Comparison of ENCODE assay signal across 15 cellular contexts in the genomic region with DNA sequence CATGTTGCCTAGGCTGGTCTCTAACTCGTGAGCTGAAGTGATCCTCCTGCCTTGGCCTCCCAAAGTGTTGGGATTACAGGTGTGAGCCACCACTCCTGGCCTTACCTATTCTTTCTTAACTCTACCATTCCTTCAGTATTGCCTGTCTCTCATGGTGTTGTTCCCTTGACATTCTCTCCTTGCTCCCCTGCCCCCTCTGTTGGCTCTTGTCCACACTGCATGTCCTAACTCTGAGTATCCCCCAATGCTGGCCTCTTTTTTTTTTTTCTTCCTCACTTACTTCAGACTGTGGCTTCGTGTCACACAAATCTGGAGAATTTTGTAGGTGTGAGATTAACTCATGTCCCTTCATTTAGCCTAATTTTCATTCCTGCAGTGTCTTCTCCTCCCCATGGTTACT. TPM values are rescaled to one million over a fixed set of nuclear protein-coding genes. Genes with fewer than 3 reads are reported as not detected.
DNase-seq lines count a peak whose midpoint lies in the region; ATAC-seq, FAIRE-seq and TF ChIP-seq lines count a peak whose summit lies in the region.
"Had no signal": no experiment of that assay in that cellular context is flagged by ENCODE, and none has a peak within 500 bp of the region (broad histone marks: within the 10 kb centered on the region; RNA-seq: fewer than 3 reads in every experiment).

No MANE protein-coding gene starts in this region.

- H3K4me3 ChIP-seq in GM12864 (ENCODE audit: low read depth, low read length) (no peak overlapping the region), Karpas-422 (ENCODE audit: low read length) (no peak overlapping the region), bronchial epithelial cell (ENCODE audit: low read depth, low read length) (no peak overlapping the region)
- no peak overlapping the region for H3K4me3 ChIP-seq in CD4-positive, alpha-beta memory T cell (ENCODE audit: low read length in 2 of 2)
- H3K4me3 ChIP-seq: mucosa of descending colon, SJSA1 had no signal

- H3K9me2 ChIP-seq in Karpas-422 (replicated peaks; ENCODE audit: insufficient read depth, low read length) = no peaks in the 10 kb centered on the region

- H3K9me3 Mint-ChIP-seq in nephron progenitor cell = peaks cover 17% of the 10 kb centered on the region
- peaks cover 0 to 7% (median 0%) of the 10 kb centered on the region in 8 donors for H3K9me3 Mint-ChIP-seq in CD4-positive, alpha-beta memory T cell
- H3K9me3 Mint-ChIP-seq: activated T-helper 1 cell treated with anti-CD3 and anti-CD28 coated beads, Interleukin-12 subunit alpha, Interleukin-12 subunit beta, Interleukin-2, Interleukin-4 antibody, amounts not matched to agents 30 ng/mL and 10 ng/mL and 1 ng/mL, durations not matched to agents 14 hours and 24 hours and 36 hours; stimulated activated naive CD8-positive, alpha-beta T cell treated with anti-CD3 and anti-CD28 coated beads, Interleukin-15, amount 100 ng/mL, for 72 hours had no signal

- peak; percentile 33 for TF ChIP-seq CTCF in GM12864 (IDR thresholded peaks at IDR 0.05; ENCODE audit: low read depth, low read length, missing control alignments)
- TF ChIP-seq CTCF in bronchial epithelial cell (IDR thresholded peaks at IDR 0.05; ENCODE audit: insufficient read depth, low read length, severe bottlenecking) = peak; percentile 7
- TF ChIP-seq CTCF in nephron progenitor cell (IDR thresholded peaks at IDR 0.05) = peak; percentile 32

- no peaks in the 10 kb centered on the region for H3K4me1 Mint-ChIP-seq in nephron progenitor cell
- H3K4me1 Mint-ChIP-seq in CD4-positive, alpha-beta memory T cell = no peaks in the 10 kb centered on the region
- H3K4me1 Mint-ChIP-seq: brain; CD8-positive, alpha-beta memory T cell; stimulated activated naive CD8-positive, alpha-beta T cell treated with anti-CD3 and anti-CD28 coated beads, Interleukin-15, amount 100 ng/mL, for 72 hours had no signal

- no peaks in the 10 kb centered on the region for H3K27me3 Mint-ChIP-seq in nephron progenitor cell (ENCODE audit: low read depth, poor library complexity)
- H3K27me3 Mint-ChIP-seq in CD4-positive, alpha-beta memory T cell = no peaks in the 10 kb centered on the region
- H3K27me3 Mint-ChIP-seq: brain; CD8-positive, alpha-beta memory T cell; stimulated activated naive CD8-positive, alpha-beta T cell treated with anti-CD3 and anti-CD28 coated beads, Interleukin-15, amount 100 ng/mL, for 72 hours had no signal

- CTCF ChIA-PET in CD4-positive, alpha-beta memory T cell (lab: Charles Lee; ENCODE audit: partially characterized antibody) = no interaction called here

- no peaks in the 10 kb centered on the region for H3K27me3 ChIP-seq in Karpas-422 (ENCODE audit: low read length)
- no peaks in the 10 kb centered on the region for H3K27me3 ChIP-seq in bronchial epithelial cell (ENCODE audit: control insufficient read depth, insufficient read depth, low read length)
- H3K27me3 ChIP-seq in CD4-positive, alpha-beta memory T cell (ENCODE audit: insufficient read depth, low read length) = no peaks in the 10 kb centered on the region
- H3K27me3 ChIP-seq: SJSA1 had no signal

- no peaks in the 10 kb centered on the region for H3K9me3 ChIP-seq in Karpas-422 (ENCODE audit: low read length)
- H3K9me3 ChIP-seq in CD4-positive, alpha-beta memory T cell (ENCODE audit: control insufficient read depth in 1 of 2, low read length in 2 of 2) = no peaks in the 10 kb centered on the region
- H3K9me3 ChIP-seq: mucosa of descending colon, SJSA1 had no signal

- FAIRE-seq in bronchial epithelial cell (lab: Jason Lieb, UNC) = no peak

- no peak overlapping the region for H3K9ac ChIP-seq in Karpas-422 (ENCODE audit: low read length)

- POLR2A ChIA-PET in CD4-positive, alpha-beta memory T cell (lab: Charles Lee; ENCODE audit: partially characterized antibody) = no interaction called here

- H3K4me1 ChIP-seq in Karpas-422 (ENCODE audit: low read length) = no peaks in the 10 kb centered on the region
- H3K4me1 ChIP-seq in CD4-positive, alpha-beta memory T cell (ENCODE audit: insufficient read depth, low read length) = no peaks in the 10 kb centered on the region
- H3K4me1 ChIP-seq: SJSA1 had no signal

- H3K36me3 Mint-ChIP-seq in nephron progenitor cell (ENCODE audit: low read depth) = no peaks in the 10 kb centered on the region
- H3K36me3 Mint-ChIP-seq in CD4-positive, alpha-beta memory T cell = no peaks in the 10 kb centered on the region
- H3K36me3 Mint-ChIP-seq: brain; CD8-positive, alpha-beta memory T cell had no signal

- H3K36me3 ChIP-seq in Karpas-422 (ENCODE audit: insufficient read depth, low read length) (no peaks in the 10 kb centered on the region), bronchial epithelial cell (ENCODE audit: control insufficient read depth, insufficient read depth, low read length) (no peaks in the 10 kb centered on the region)
- H3K36me3 ChIP-seq in CD4-positive, alpha-beta memory T cell (ENCODE audit: insufficient read depth, low read length) = no peaks in the 10 kb centered on the region
- H3K36me3 ChIP-seq: SJSA1 had no signal

- DNase-seq in GM12864 (ENCODE audit: low read depth) (no peak), Karpas-422 (peak; percentile 51), bronchial epithelial cell (ENCODE audit: low read depth) (no peak), nephron progenitor cell (peak; percentile 27), NCI-H2171 (lab: John Stamatoyannopoulos, UW) (no peak)
- no peak for DNase-seq in CD4-positive, alpha-beta memory T cell
- DNase-seq: activated CD4-positive, alpha-beta T cell treated with anti-CD3 and anti-CD28 coated beads for 4 hours; CD8-positive, alpha-beta memory T cell; mucosa of descending colon; NCI-H226; stimulated activated naive CD8-positive, alpha-beta T cell treated with anti-CD3 and anti-CD28 coated beads, Interleukin-15, amount 100 ng/mL, for 72 hours had no signal

- H3K27ac Mint-ChIP-seq in nephron progenitor cell = peak overlapping the region; percentile 16
- no peak overlapping the region for H3K27ac Mint-ChIP-seq in CD4-positive, alpha-beta memory T cell
- H3K27ac Mint-ChIP-seq: activated T-helper 1 cell treated with anti-CD3 and anti-CD28 coated beads, Interleukin-12 subunit alpha, Interleukin-12 subunit beta, Interleukin-2, Interleukin-4 antibody, amounts not matched to agents 30 ng/mL and 10 ng/mL and 1 ng/mL, durations not matched to agents 14 hours and 24 hours and 36 hours; brain; CD8-positive, alpha-beta memory T cell; stimulated activated naive CD8-positive, alpha-beta T cell treated with anti-CD3 and anti-CD28 coated beads, Interleukin-15, amount 100 ng/mL, for 72 hours had no signal

- H3K79me2 ChIP-seq in Karpas-422 (ENCODE audit: low read length) = no peaks in the 10 kb centered on the region

- no peaks in the 10 kb centered on the region for H4K20me1 ChIP-seq in Karpas-422 (ENCODE audit: insufficient read depth, low read depth, low read length)

- no peak overlapping the region for H3K27ac ChIP-seq in Karpas-422 (ENCODE audit: low read length)
- no peak overlapping the region for H3K27ac ChIP-seq in CD4-positive, alpha-beta memory T cell (ENCODE audit: low read depth, low read length)
- H3K27ac ChIP-seq: SJSA1 had no signal

- intact Hi-C loops in CD4-positive, alpha-beta memory T cell (cut with micrococcal nuclease) = no loop called here

- H3K4me2 ChIP-seq in Karpas-422 (ENCODE audit: low read depth, low read length, poor library complexity, severe bottlenecking) = no peak overlapping the region

- ATAC-seq in HG03354 (IDR thresholded peaks at IDR 0.05; ENCODE audit: poor library complexity, severe bottlenecking, unreplicated experiment) = no peak
- ATAC-seq: mucosa of descending colon; stimulated activated naive CD8-positive, alpha-beta T cell treated with anti-CD3 and anti-CD28 coated beads, Interleukin-15, amount 100 ng/mL, for 72 hours had no signal

- no peak overlapping the region for H2AFZ ChIP-seq in Karpas-422 (ENCODE audit: low read length)

- H3K4me3 Mint-ChIP-seq in nephron progenitor cell = no peak overlapping the region
- H3K4me3 Mint-ChIP-seq in CD4-positive, alpha-beta memory T cell = no peak overlapping the region
- H3K4me3 Mint-ChIP-seq: activated T-helper 1 cell treated with anti-CD3 and anti-CD28 coated beads, Interleukin-12 subunit alpha, Interleukin-12 subunit beta, Interleukin-2, Interleukin-4 antibody, amounts not matched to agents 30 ng/mL and 10 ng/mL and 1 ng/mL, durations not matched to agents 14 hours and 24 hours and 36 hours; brain; CD8-positive, alpha-beta memory T cell; stimulated activated naive CD8-positive, alpha-beta T cell treated with anti-CD3 and anti-CD28 coated beads, Interleukin-15, amount 100 ng/mL, for 72 hours had no signal

RNA-seq across cellular contexts. Expression of gene FRMPD4, which starts 22.9 kb away (rescaled TPM):
- not detected in 2 replicates for total RNA-seq in Karpas-422 (2014; rRNA removed; shearing (Covaris generic); ENCODE audit: low replicate concordance)
- total RNA-seq in bronchial epithelial cell = under 0.01 and 0.79 TPM in 2 replicates
- not detected for total RNA-seq in CD4-positive, alpha-beta memory T cell
- polyA plus RNA-seq in CD4-positive, alpha-beta memory T cell = not detected
- total RNA-seq: activated T-helper 1 cell treated with anti-CD3 and anti-CD28 coated beads, Interleukin-12 subunit alpha, Interleukin-12 subunit beta, Interleukin-2, Interleukin-4 antibody, amounts not matched to agents 30 ng/mL and 10 ng/mL and 1 ng/mL, durations not matched to agents 14 hours and 24 hours and 36 hours; CD8-positive, alpha-beta memory T cell had no signal
- polyA plus RNA-seq: CD8-positive, alpha-beta memory T cell had no signal

Comparison
In these comparisons a context has a peak if more than half of its experiments do, and no peak if none do; other contexts are left out.
1. DNase-seq: peak in Karpas-422 (single experiment) and nephron progenitor cell (single experiment); none in GM12864 (single experiment), bronchial epithelial cell (single experiment), CD4-positive, alpha-beta memory T cell (0 of 5) and NCI-H2171 (single experiment).
2. Peak in every context shown above with its lines, with median percentiles within 50 percentile points of each other: CTCF ChIP-seq.